8 cellular contexts compared by ENCODE assay signal in genomic region chr17:49677134-49677932, GRCh38. TPM values are rescaled to one million over a fixed set of nuclear protein-coding genes. Genes with fewer than 3 reads are reported as not detected.
DNase-seq lines count a peak whose midpoint lies in the region; ATAC-seq and TF ChIP-seq lines count a peak whose summit lies in the region.

No MANE protein-coding gene starts in this region.

- H3K4me1 ChIP-seq in breast epithelium, result peaks cover 0 to 13% of the 10 kb centered on the region in 2 donors

- TF ChIP-seq POLR2A in breast epithelium (IDR thresholded peaks at IDR 0.05), result no peak

- peak overlapping the region; percentile 83 for H3K27ac ChIP-seq in WERI-Rb-1
- peak overlapping the region; percentile 98 to 99 for H3K27ac ChIP-seq in breast epithelium
- H3K27ac ChIP-seq in skin epidermis, result peak overlapping the region; percentile 85 to 97 (median 94)

- ATAC-seq in GM18502 (IDR thresholded peaks at IDR 0.05; ENCODE audit: poor library complexity, unreplicated experiment), result peak; percentile 47
- ATAC-seq in HG03097 (IDR thresholded peaks at IDR 0.05; ENCODE audit: low FRiP score, unreplicated experiment), result peak; percentile 38
- ATAC-seq in GM18858 (IDR thresholded peaks at IDR 0.05; ENCODE audit: unreplicated experiment), result no peak

- H3K9me3 ChIP-seq in WERI-Rb-1 (ENCODE audit: severe bottlenecking), result peaks cover 6% of the 10 kb centered on the region
- no peaks in the 10 kb centered on the region for H3K9me3 ChIP-seq in breast epithelium

- intact Hi-C loops in breast epithelium (cut with DNase I; ENCODE audit: low total_unique reads), result no loop called here

- DNase-seq in NCI-H2196 (lab: John Stamatoyannopoulos, UW; ENCODE audit: unreplicated experiment), result peak; percentile 95
- peak; percentile 99 for DNase-seq in WERI-Rb-1
- DNase-seq in breast epithelium (ENCODE audit: low spot score in 2 of 2), result peak; percentile 94
- DNase-seq in iPS-NIHi11 (ENCODE audit: low spot score), result peak; percentile 97

- TF ChIP-seq CTCF in WERI-Rb-1 (IDR thresholded peaks at IDR 0.05; ENCODE audit: low read depth, low read length), result no peak
- TF ChIP-seq CTCF in breast epithelium (IDR thresholded peaks at IDR 0.05), result no peak

- H3K27me3 ChIP-seq in WERI-Rb-1 (ENCODE audit: insufficient read depth, low read depth, severe bottlenecking) (no peaks in the 10 kb centered on the region), breast epithelium (no peaks in the 10 kb centered on the region)

- H3K36me3 ChIP-seq in WERI-Rb-1, result peaks cover 29% of the 10 kb centered on the region
- no peaks in the 10 kb centered on the region for H3K36me3 ChIP-seq in breast epithelium

- H3K4me3 ChIP-seq in WERI-Rb-1 (ENCODE audit: low read depth, low read length), result peak overlapping the region; percentile 85
- H3K4me3 ChIP-seq in breast epithelium, result peak overlapping the region; percentile 60 to 89 (median 79)
- peak overlapping the region; percentile 60 to 88 (median 71) for H3K4me3 ChIP-seq in skin epidermis

RNA-seq across cellular contexts. Expression of gene SPOP, which starts 0.6 kb away (rescaled TPM):
- 10 to 100 TPM; 48.3 to 73.8 (median 55.4) TPM for total RNA-seq in breast epithelium

RNA-seq across cellular contexts. Expression of gene SLC35B1, which starts 30.4 kb away (rescaled TPM):
- 10 to 100 TPM; 33.0 to 44.1 (median 35.7) TPM for total RNA-seq in breast epithelium
